ENCODE assay signal across 22 cellular contexts in genomic region chr5:17304282-17304681, GRCh38.
DNase-seq lines count a peak whose midpoint lies in the region; FAIRE-seq and TF ChIP-seq lines count a peak whose summit lies in the region.
"Had no signal": no experiment of that assay in that cellular context is flagged by ENCODE, and none has a peak within 500 bp of the region (broad histone marks: within the 10 kb centered on the region; RNA-seq: fewer than 3 reads in every experiment).

No MANE protein-coding gene starts in this region.

- POLR2A ChIA-PET in A673 (lab: Charles Lee; ENCODE audit: low non-redundant PET): interaction anchor here (0.5 kb wide), 1 partner anchor 164 kb away, joined by 3 read pairs; no protein-coding TSS in a partner anchor

- no TSS peak for BruUV-seq in A673 (replicated peaks; lab: Mats Ljungman, UMichigan)

- peaks cover 3% of the 10 kb centered on the region for H3K9me3 Mint-ChIP-seq in mesothelial cell of epicardium
- H3K9me3 Mint-ChIP-seq: dendritic cell treated with granulocyte-macrophage colony-stimulating factor and Interleukin-4, amounts not matched to agents 40 ng/mL and 50 ng/mL, for 4 days had no signal

- CTCF ChIA-PET in A673 (lab: Charles Lee): no interaction called here

- in situ Hi-C loops in brain microvascular endothelial cell (cut with HindIII; ENCODE audit: low pct_ligation_motif_present, low sequenced_read_pairs): no loop called here

- no peaks in the 10 kb centered on the region for H3K27me3 Mint-ChIP-seq in mesothelial cell of epicardium (ENCODE audit: low read depth)
- H3K27me3 Mint-ChIP-seq: stimulated activated naive B cell treated with anti-CD40 and anti-IgM and Interleukin-4, amounts not matched to agents 10 μg/mL and 1 μg/mL and 100 μg/mL, for 72 hours had no signal

- TF ChIP-seq CTCF in A673 (conservative IDR thresholded peaks at IDR 0.05; ENCODE audit: low read depth, low read length): no peak; the same call in 1 of the 2 replicates
- TF ChIP-seq CTCF in brain microvascular endothelial cell (IDR thresholded peaks at IDR 0.05; ENCODE audit: low read depth, low read length, missing control alignments): peak; percentile 18
- no peak for TF ChIP-seq CTCF in mesothelial cell of epicardium (IDR thresholded peaks at IDR 0.05; ENCODE audit: unreplicated experiment)
- TF ChIP-seq CTCF in esophagus squamous epithelium (IDR thresholded peaks at IDR 0.05): no peak

- H3K36me3 ChIP-seq in A673 (ENCODE audit: insufficient read depth, low read length, poor library complexity, severe bottlenecking) (no peaks in the 10 kb centered on the region), brain microvascular endothelial cell (replicated peaks) (no peaks in the 10 kb centered on the region), esophagus squamous epithelium (no peaks in the 10 kb centered on the region)
- H3K36me3 ChIP-seq: spleen, upper lobe of left lung had no signal

- no peaks in the 10 kb centered on the region for H3K36me3 Mint-ChIP-seq in mesothelial cell of epicardium
- H3K36me3 Mint-ChIP-seq: stimulated activated naive B cell treated with anti-CD40 and anti-IgM and Interleukin-4, amounts not matched to agents 10 μg/mL and 1 μg/mL and 100 μg/mL, for 72 hours had no signal

- FAIRE-seq in GM12891 (lab: Jason Lieb, UNC): no peak
- FAIRE-seq: GM18507 had no signal

- TF ChIP-seq POLR2A in esophagus squamous epithelium (IDR thresholded peaks at IDR 0.05): no peak
- no peak for TF ChIP-seq POLR2A in GM12891 (IDR thresholded peaks at IDR 0.05; ENCODE audit: low read depth, low read length)

- H3K27me3 ChIP-seq in A673 (replicated peaks; ENCODE audit: insufficient read depth, low read depth, low read length, poor library complexity): no peaks in the 10 kb centered on the region
- no peaks in the 10 kb centered on the region for H3K27me3 ChIP-seq in brain microvascular endothelial cell (replicated peaks)
- H3K27me3 ChIP-seq in esophagus squamous epithelium: no peaks in the 10 kb centered on the region
- H3K27me3 ChIP-seq: spleen, upper lobe of left lung had no signal

- no peaks in the 10 kb centered on the region for H3K9me3 ChIP-seq in A673 (ENCODE audit: low read depth, low read length, poor library complexity, severe bottlenecking)
- H3K9me3 ChIP-seq in esophagus squamous epithelium: no peaks in the 10 kb centered on the region
- H3K9me3 ChIP-seq: spleen, upper lobe of left lung had no signal

- peaks cover 46% of the 10 kb centered on the region for H3K4me1 Mint-ChIP-seq in mesothelial cell of epicardium

- intact Hi-C loops in A673 (cut with micrococcal nuclease; ENCODE audit: unreplicated experiment): no loop called here
- intact Hi-C loops in esophagus squamous epithelium (cut with DNase I): no loop called here

- peak; percentile 67 for DNase-seq in A673 (ENCODE audit: low spot score)
- peak; percentile 24 to 52 for DNase-seq in Kasumi-1 (lab: John Stamatoyannopoulos, UW)
- peak; percentile 71 for DNase-seq in brain microvascular endothelial cell
- DNase-seq in mesothelial cell of epicardium (ENCODE audit: low spot score in 2 of 2, unreplicated experiment in 2 of 2): no peak
- no peak for DNase-seq in cerebellar nuclear complex (lab: John Stamatoyannopoulos, UW)
- no peak for DNase-seq in esophagus squamous epithelium (lab: John Stamatoyannopoulos, UW)
- DNase-seq in GM12891 (ENCODE audit: insufficient read length, low spot score): no peak
- no peak for DNase-seq in NCI-H2171 treated with DMSO at 0.1 percent for 48 hours (lab: John Stamatoyannopoulos, UW)
- DNase-seq: Calu3; erythroblast; hypothalamus; MM.1S; NCI-H2081; NCI-H69; spleen; stimulated activated naive B cell treated with anti-CD40 and anti-IgM and Interleukin-4, amounts not matched to agents 10 μg/mL and 1 μg/mL and 100 μg/mL, for 72 hours; upper lobe of left lung had no signal

- peak overlapping the region; percentile 8 for H3K27ac ChIP-seq in A673 (ENCODE audit: low read depth, low read length, poor library complexity, severe bottlenecking)
- peak overlapping the region; percentile 94 for H3K27ac ChIP-seq in brain microvascular endothelial cell
- H3K27ac ChIP-seq in esophagus squamous epithelium: no peak overlapping the region
- H3K27ac ChIP-seq: parathyroid adenoma, RWPE1, spleen, upper lobe of left lung had no signal

- H3K4me1 ChIP-seq in A673 (ENCODE audit: insufficient read depth, low read length, poor library complexity, severe bottlenecking) (peaks cover 37% of the 10 kb centered on the region), esophagus squamous epithelium (peaks cover 0 to 24% (median 9%) of the 10 kb centered on the region in 3 donors)
- H3K4me1 ChIP-seq: parathyroid adenoma had no signal

- no peak overlapping the region for H3K4me3 Mint-ChIP-seq in mesothelial cell of epicardium
- H3K4me3 Mint-ChIP-seq: dendritic cell treated with granulocyte-macrophage colony-stimulating factor and Interleukin-4, amounts not matched to agents 40 ng/mL and 50 ng/mL, for 4 days; stimulated activated naive B cell treated with anti-CD40 and anti-IgM and Interleukin-4, amounts not matched to agents 10 μg/mL and 1 μg/mL and 100 μg/mL, for 72 hours; T-helper 1 cell treated with Interleukin-12 subunit alpha and Interleukin-12 subunit beta and Interleukin-4 antibody, amounts not matched to agents 30 μg/mL and 1 μg/mL, for 36 hours had no signal

- H3K4me3 ChIP-seq in A673 (ENCODE audit: low read depth, low read length, poor library complexity, severe bottlenecking) (no peak overlapping the region), brain microvascular endothelial cell (ENCODE audit: low read depth, low read length) (no peak overlapping the region), esophagus squamous epithelium (no peak overlapping the region)
- H3K4me3 ChIP-seq: spleen, upper lobe of left lung had no signal

- H3K27ac Mint-ChIP-seq in mesothelial cell of epicardium: peak overlapping the region; percentile 27
- H3K27ac Mint-ChIP-seq: dendritic cell treated with granulocyte-macrophage colony-stimulating factor and Interleukin-4, amounts not matched to agents 40 ng/mL and 50 ng/mL, for 4 days; stimulated activated naive B cell treated with anti-CD40 and anti-IgM and Interleukin-4, amounts not matched to agents 10 μg/mL and 1 μg/mL and 100 μg/mL, for 72 hours; T-helper 1 cell treated with Interleukin-12 subunit alpha and Interleukin-12 subunit beta and Interleukin-4 antibody, amounts not matched to agents 30 μg/mL and 1 μg/mL, for 36 hours had no signal

- 73 to 92% methylated on average over 4 of the region's 4 CpGs for WGBS in esophagus squamous epithelium, 2 donors

TF ChIP-seq in GM12891, 5 proteins besides CTCF, POLR2A, EP300 and RAD21:
- TF ChIP-seq POLR2AphosphoS5 (IDR thresholded peaks at IDR 0.05; ENCODE audit: low read depth, low read length) (no peak), TAF1 (IDR thresholded peaks at IDR 0.05; ENCODE audit: low read depth, low read length) (no peak), SPI1 (IDR thresholded peaks at IDR 0.05; ENCODE audit: low read depth, low read length) (no peak)

Comparison
In these comparisons a context has a peak if more than half of its experiments do, and no peak if none do; other contexts are left out.
1. DNase-seq: peak in A673 (single experiment), Kasumi-1 (2 of 2) and brain microvascular endothelial cell (single experiment); none in mesothelial cell of epicardium (0 of 2), cerebellar nuclear complex (0 of 2), esophagus squamous epithelium (single experiment), GM12891 (single experiment) and NCI-H2171 treated with DMSO at 0.1 percent for 48 hours (single experiment).
2. H3K27ac ChIP-seq: peak in A673 (single experiment) and brain microvascular endothelial cell (single experiment); none in esophagus squamous epithelium (0 of 4).